12 cellular contexts compared by ENCODE assay signal in genomic region chr9:82934949-82935348, GRCh38.
DNase-seq lines count a peak whose midpoint lies in the region; ATAC-seq and TF ChIP-seq lines count a peak whose summit lies in the region.
"Had no signal": no experiment of that assay in that cellular context is flagged by ENCODE, and none has a peak within 500 bp of the region (broad histone marks: within the 10 kb centered on the region; RNA-seq: fewer than 3 reads in every experiment).

No MANE protein-coding gene starts in this region.

- H3K36me3 Mint-ChIP-seq in endothelial cell (ENCODE audit: low read depth, unreplicated experiment): no peaks in the 10 kb centered on the region
- H3K36me3 Mint-ChIP-seq in activated T-helper 17 cell treated with anti-CD3 and anti-CD28 coated beads, Interleukin-2, amount 50 U/mL, for 72 hours (ENCODE audit: low read depth): no peaks in the 10 kb centered on the region

- H3K36me3 ChIP-seq in neuron (ENCODE audit: insufficient read depth, low read length): no peaks in the 10 kb centered on the region
- H3K36me3 ChIP-seq in upper lobe of right lung: no peaks in the 10 kb centered on the region

- intact Hi-C loops in upper lobe of right lung (cut with DNase I): no loop called here

- TF ChIP-seq CTCF in endothelial cell (IDR thresholded peaks at IDR 0.05; ENCODE audit: unreplicated experiment) (no peak), upper lobe of right lung (IDR thresholded peaks at IDR 0.05) (no peak)

- H3K4me3 ChIP-seq in neuron (ENCODE audit: low read length): no peak overlapping the region
- H3K4me3 ChIP-seq in upper lobe of right lung: no peak overlapping the region

- peaks cover 3% of the 10 kb centered on the region for H3K4me1 Mint-ChIP-seq in endothelial cell (ENCODE audit: unreplicated experiment)
- no peaks in the 10 kb centered on the region for H3K4me1 Mint-ChIP-seq in activated T-helper 17 cell treated with anti-CD3 and anti-CD28 coated beads, Interleukin-2, amount 50 U/mL, for 72 hours

- no peaks in the 10 kb centered on the region for H3K27me3 ChIP-seq in neuron (ENCODE audit: insufficient read depth, low read length)
- H3K27me3 ChIP-seq in upper lobe of right lung: no peaks in the 10 kb centered on the region

- peak overlapping the region; percentile 46 for H2AFZ ChIP-seq in neuron (ENCODE audit: low read depth, low read length)

- peak overlapping the region; percentile 75 for H3K27ac Mint-ChIP-seq in endothelial cell (ENCODE audit: unreplicated experiment)
- H3K27ac Mint-ChIP-seq in activated T-helper 17 cell treated with anti-CD3 and anti-CD28 coated beads, Interleukin-2, amount 50 U/mL, for 72 hours: no peak overlapping the region
- H3K27ac Mint-ChIP-seq: nephron progenitor cell had no signal

- no peak overlapping the region for H3K4me3 Mint-ChIP-seq in endothelial cell (ENCODE audit: unreplicated experiment)
- no peak overlapping the region for H3K4me3 Mint-ChIP-seq in activated T-helper 17 cell treated with anti-CD3 and anti-CD28 coated beads, Interleukin-2, amount 50 U/mL, for 72 hours
- H3K4me3 Mint-ChIP-seq: nephron progenitor cell had no signal

- H3K27ac ChIP-seq in upper lobe of right lung: no peak overlapping the region

- ATAC-seq in upper lobe of right lung: no peak
- ATAC-seq in activated T-helper 17 cell treated with anti-CD3 and anti-CD28 coated beads, Interleukin-2, amount 50 U/mL, for 72 hours (replicated peaks): no peak
- no peak for ATAC-seq in HG02840 (IDR thresholded peaks at IDR 0.05; ENCODE audit: low FRiP score, unreplicated experiment)

- no peaks in the 10 kb centered on the region for H3K27me3 Mint-ChIP-seq in endothelial cell (ENCODE audit: unreplicated experiment)
- H3K27me3 Mint-ChIP-seq in activated T-helper 17 cell treated with anti-CD3 and anti-CD28 coated beads, Interleukin-2, amount 50 U/mL, for 72 hours: no peaks in the 10 kb centered on the region

- H3K4me1 ChIP-seq in neuron (ENCODE audit: insufficient read depth, low read length): peaks cover 3% of the 10 kb centered on the region
- no peaks in the 10 kb centered on the region for H3K4me1 ChIP-seq in upper lobe of right lung

- peak; percentile 6 for DNase-seq in GM03348 (ENCODE audit: low spot score)
- DNase-seq in NCI-H2196 (lab: John Stamatoyannopoulos, UW; ENCODE audit: unreplicated experiment): peak; percentile 8
- DNase-seq in endothelial cell (ENCODE audit: low spot score): no peak
- no peak for DNase-seq in upper lobe of right lung
- DNase-seq in stimulated activated CD8-positive, alpha-beta memory T cell treated with anti-CD3 and anti-CD28 coated beads, Interleukin-4, amount 100 ng/mL, for 48 hours: no peak
- DNase-seq: DMS79; KBM-7; nephron progenitor cell; NK-92 treated with Interleukin-12 subunit alpha and Interleukin-12 subunit beta, amount 100 ng/mL, for 24 hours had no signal

- H3K9me3 Mint-ChIP-seq in endothelial cell (ENCODE audit: unreplicated experiment): no peaks in the 10 kb centered on the region
- H3K9me3 Mint-ChIP-seq in activated T-helper 17 cell treated with anti-CD3 and anti-CD28 coated beads, Interleukin-2, amount 50 U/mL, for 72 hours: no peaks in the 10 kb centered on the region
- H3K9me3 Mint-ChIP-seq: nephron progenitor cell had no signal

- H3K9me3 ChIP-seq in neuron (ENCODE audit: low read length) (no peaks in the 10 kb centered on the region), upper lobe of right lung (no peaks in the 10 kb centered on the region)

Comparison
In these comparisons a context has a peak if more than half of its experiments do, and no peak if none do; other contexts are left out.
1. DNase-seq: peak in GM03348 (single experiment) and NCI-H2196 (single experiment); none in endothelial cell (single experiment), upper lobe of right lung (single experiment) and stimulated activated CD8-positive, alpha-beta memory T cell treated with anti-CD3 and anti-CD28 coated beads, Interleukin-4, amount 100 ng/mL, for 48 hours (single experiment).